ENCODE assay signal across 17 cellular contexts in genomic region chr4:149166365-149166764, GRCh38.
DNase-seq lines count a peak whose midpoint lies in the region; ATAC-seq, FAIRE-seq and TF ChIP-seq lines count a peak whose summit lies in the region.
"Had no signal": no experiment of that assay in that cellular context is flagged by ENCODE, and none has a peak within 500 bp of the region (broad histone marks: within the 10 kb centered on the region; RNA-seq: fewer than 3 reads in every experiment).

No MANE protein-coding gene starts in this region.

- 59 to 64% methylated on average over 1 of the region's 1 CpG for WGBS in GM23248 (ENCODE audit: low coverage in 1 of 2, low lambda C conversion rate in 2 of 2, missing lambda C conversion rate in 2 of 2), 2 experiments
- WGBS in prostate gland, result 88% methylated on average over 1 of the region's 1 CpG

- H3K27me3 Mint-ChIP-seq in astrocyte (ENCODE audit: low read depth, unreplicated experiment) (no peaks in the 10 kb centered on the region), mesothelial cell of epicardium (ENCODE audit: low read depth) (no peaks in the 10 kb centered on the region)

- H3K4me3 Mint-ChIP-seq in astrocyte (ENCODE audit: unreplicated experiment) (no peak overlapping the region), mesothelial cell of epicardium (no peak overlapping the region)
- H3K4me3 Mint-ChIP-seq: CD4-positive, alpha-beta memory T cell had no signal

- no peaks in the 10 kb centered on the region for H3K36me3 Mint-ChIP-seq in astrocyte (ENCODE audit: low read depth, unreplicated experiment)
- H3K36me3 Mint-ChIP-seq in mesothelial cell of epicardium, result no peaks in the 10 kb centered on the region
- H3K36me3 Mint-ChIP-seq: CD4-positive, alpha-beta memory T cell had no signal

- TF ChIP-seq CTCF in astrocyte (IDR thresholded peaks at IDR 0.05; ENCODE audit: insufficient read depth, low read depth, low read length) (no peak), mesothelial cell of epicardium (IDR thresholded peaks at IDR 0.05; ENCODE audit: unreplicated experiment) (no peak), RWPE1 (conservative IDR thresholded peaks at IDR 0.05; ENCODE audit: low read depth) (no peak), prostate gland (IDR thresholded peaks at IDR 0.05) (no peak)

- intact Hi-C loops in prostate gland (cut with DNase I), result no loop called here

- FAIRE-seq in astrocyte (lab: Jason Lieb, UNC), result peak; percentile 45
- FAIRE-seq: A204.1, H54, HepG2, HTR-8/SVneo had no signal

- peaks cover 36% of the 10 kb centered on the region for H3K4me1 Mint-ChIP-seq in astrocyte (ENCODE audit: low read depth, unreplicated experiment)
- H3K4me1 Mint-ChIP-seq in mesothelial cell of epicardium, result peaks cover 33% of the 10 kb centered on the region
- H3K4me1 Mint-ChIP-seq: CD4-positive, alpha-beta memory T cell had no signal

- peak; percentile 19 for DNase-seq in GM23248
- DNase-seq in astrocyte (ENCODE audit: low read depth), result peak; percentile 33
- no peak for DNase-seq in mesothelial cell of epicardium (ENCODE audit: low spot score in 2 of 2, unreplicated experiment in 2 of 2)
- DNase-seq in RWPE1 (ENCODE audit: low spot score), result no peak
- no peak for DNase-seq in mesenteric fat pad (ENCODE audit: low spot score)
- no peak for DNase-seq in prostate gland (ENCODE audit: low spot score)
- DNase-seq: BE2C; CD4-positive, alpha-beta memory T cell; DMS79 treated with DMSO at 0.1 percent for 48 hours; GDM1 had no signal

- CTCF ChIA-PET in RWPE1 (lab: Yijun Ruan, JAX), result no interaction called here

- H3K4me3 ChIP-seq in GM23248, result no peak overlapping the region
- H3K4me3 ChIP-seq in astrocyte (ENCODE audit: insufficient read depth, low read depth, low read length), result no peak overlapping the region
- H3K4me3 ChIP-seq in prostate gland, result no peak overlapping the region

- H2AFZ ChIP-seq in GM23248 (peak overlapping the region; percentile 51), astrocyte (ENCODE audit: low read depth, low read length) (no peak overlapping the region)

- no peaks in the 10 kb centered on the region; the same call in 1 of the 2 replicates for H3K9me2 ChIP-seq in GM23248 (ENCODE audit: insufficient read depth)

- H3K27me3 ChIP-seq in GM23248 (replicated peaks; ENCODE audit: insufficient read depth) (no peaks in the 10 kb centered on the region), astrocyte (ENCODE audit: insufficient read depth, low read length) (no peaks in the 10 kb centered on the region), prostate gland (replicated peaks; ENCODE audit: insufficient read depth) (no peaks in the 10 kb centered on the region)
- H3K27me3 ChIP-seq: BE2C had no signal

- peaks cover 58% of the 10 kb centered on the region for H3K4me1 ChIP-seq in GM23248 (ENCODE audit: insufficient read depth)
- peaks cover 28% of the 10 kb centered on the region for H3K4me1 ChIP-seq in astrocyte (ENCODE audit: insufficient read depth, low read length)
- H3K4me1 ChIP-seq in prostate gland (replicated peaks), result no peaks in the 10 kb centered on the region
- H3K4me1 ChIP-seq: BE2C had no signal

- no peak for TF ChIP-seq POLR2A in prostate gland (IDR thresholded peaks at IDR 0.05)

- in situ Hi-C loops in GM23248 (cut with MboI), result no loop called here

- POLR2A ChIA-PET in RWPE1 (lab: Yijun Ruan, JAX; ENCODE audit: low non-redundant PET), result no interaction called here

- H4K20me1 ChIP-seq in GM23248 (ENCODE audit: insufficient read depth) (no peaks in the 10 kb centered on the region), astrocyte (ENCODE audit: insufficient read depth, low read length) (no peaks in the 10 kb centered on the region)

- H3K9ac ChIP-seq in GM23248 (no peak overlapping the region), astrocyte (ENCODE audit: low read length) (no peak overlapping the region)

- H3K4me2 ChIP-seq in GM23248 (ENCODE audit: unreplicated experiment) (peak overlapping the region; percentile 53), astrocyte (ENCODE audit: low read length) (peak overlapping the region; percentile 6)

- H3K9me3 Mint-ChIP-seq in astrocyte (ENCODE audit: unreplicated experiment), result no peaks in the 10 kb centered on the region
- H3K9me3 Mint-ChIP-seq in mesothelial cell of epicardium, result no peaks in the 10 kb centered on the region
- H3K9me3 Mint-ChIP-seq: CD4-positive, alpha-beta memory T cell had no signal

- no peak for ATAC-seq in HG02884 (IDR thresholded peaks at IDR 0.05; ENCODE audit: unreplicated experiment)
- ATAC-seq: HCT116, HepG2 had no signal

- H3K9me3 ChIP-seq in GM23248 (ENCODE audit: low read depth), result no peaks in the 10 kb centered on the region
- H3K9me3 ChIP-seq in astrocyte (ENCODE audit: insufficient read depth, low read depth, low read length), result no peaks in the 10 kb centered on the region
- no peaks in the 10 kb centered on the region for H3K9me3 ChIP-seq in prostate gland
- H3K9me3 ChIP-seq: BE2C had no signal

- H3F3A ChIP-seq in GM23248 (ENCODE audit: insufficient read depth), result peaks cover 47% of the 10 kb centered on the region

- peak overlapping the region; percentile 4 for H3K27ac ChIP-seq in GM23248
- no peak overlapping the region for H3K27ac ChIP-seq in astrocyte (ENCODE audit: low read depth, low read length)
- no peak overlapping the region for H3K27ac ChIP-seq in RWPE1
- H3K27ac ChIP-seq in prostate gland, result no peak overlapping the region
- H3K27ac ChIP-seq: C4-2B had no signal

- peak overlapping the region; percentile 95 for H3K27ac Mint-ChIP-seq in astrocyte (ENCODE audit: unreplicated experiment)
- H3K27ac Mint-ChIP-seq in mesothelial cell of epicardium, result peak overlapping the region; percentile 85
- H3K27ac Mint-ChIP-seq: CD4-positive, alpha-beta memory T cell had no signal

- H3K36me3 ChIP-seq in GM23248 (ENCODE audit: low read depth) (no peaks in the 10 kb centered on the region), astrocyte (ENCODE audit: insufficient read depth, low read length) (no peaks in the 10 kb centered on the region), prostate gland (no peaks in the 10 kb centered on the region)
- H3K36me3 ChIP-seq: BE2C had no signal

- H3K79me2 ChIP-seq in GM23248 (ENCODE audit: insufficient read depth), result no peaks in the 10 kb centered on the region
- no peaks in the 10 kb centered on the region for H3K79me2 ChIP-seq in astrocyte (ENCODE audit: insufficient read depth, low read length)

Comparison
In these comparisons a context has a peak if more than half of its experiments do, and no peak if none do; other contexts are left out.
1. DNase-seq: peak in GM23248 (single experiment) and astrocyte (single experiment); none in mesothelial cell of epicardium (0 of 2), RWPE1 (single experiment), mesenteric fat pad (single experiment) and prostate gland (single experiment).